8 cellular contexts compared by ENCODE assay signal in genomic region chrX:39854772-39855747, GRCh38.
DNase-seq lines count a peak whose midpoint lies in the region; ATAC-seq and TF ChIP-seq lines count a peak whose summit lies in the region.

No MANE protein-coding gene starts in this region.

- peaks cover 23% of the 10 kb centered on the region for H3K36me3 Mint-ChIP-seq in activated CD8-positive, alpha-beta memory T cell treated with anti-CD3 and anti-CD28 coated beads, Interleukin-2, amount 10 ng/mL, durations not matched to agents 7 days and 5 days

- H3K36me3 ChIP-seq in mucosa of stomach (ENCODE audit: control insufficient read depth, insufficient read depth, low read length), result no peaks in the 10 kb centered on the region

- peak overlapping the region; percentile 98 for H3K27ac Mint-ChIP-seq in activated CD8-positive, alpha-beta memory T cell treated with anti-CD3 and anti-CD28 coated beads, Interleukin-2, amount 10 ng/mL, durations not matched to agents 7 days and 5 days

- H3K9me3 Mint-ChIP-seq in activated CD8-positive, alpha-beta memory T cell treated with anti-CD3 and anti-CD28 coated beads, Interleukin-2, amount 10 ng/mL, durations not matched to agents 7 days and 5 days (ENCODE audit: low read depth), result no peaks in the 10 kb centered on the region

- no peaks in the 10 kb centered on the region for H3K27me3 ChIP-seq in mucosa of stomach (ENCODE audit: control insufficient read depth, insufficient read depth, low read length)
- H3K27me3 ChIP-seq in foreskin keratinocyte, result no peaks in the 10 kb centered on the region

- CTCF ChIA-PET in activated CD8-positive, alpha-beta memory T cell treated with anti-CD3 and anti-CD28 coated beads, Interleukin-2, amount 10 ng/mL, durations not matched to agents 7 days and 5 days (lab: Charles Lee), result interaction anchor here (0.9 to 2.0 kb wide), 9 partner anchors 9 to 613 kb away, joined by 3 to 9 read pairs (median 3); no protein-coding TSS in a partner anchor

- H3K4me3 Mint-ChIP-seq in activated CD8-positive, alpha-beta memory T cell treated with anti-CD3 and anti-CD28 coated beads, Interleukin-2, amount 10 ng/mL, durations not matched to agents 7 days and 5 days, result peak overlapping the region; percentile 91

- peaks cover 72% of the 10 kb centered on the region for H3K4me1 Mint-ChIP-seq in activated CD8-positive, alpha-beta memory T cell treated with anti-CD3 and anti-CD28 coated beads, Interleukin-2, amount 10 ng/mL, durations not matched to agents 7 days and 5 days

- ATAC-seq in GM21529 (IDR thresholded peaks at IDR 0.05; ENCODE audit: unreplicated experiment), result peak; percentile 78
- ATAC-seq in activated CD8-positive, alpha-beta memory T cell treated with anti-CD3 and anti-CD28 coated beads, Interleukin-2, amount 10 ng/mL, durations not matched to agents 7 days and 5 days, result peak; percentile 78
- no peak for ATAC-seq in foreskin keratinocyte

- no peak for TF ChIP-seq CTCF in foreskin keratinocyte (conservative IDR thresholded peaks at IDR 0.05)

- H3K9me3 ChIP-seq in mucosa of stomach (ENCODE audit: control insufficient read depth, low read length), result no peaks in the 10 kb centered on the region

- DNase-seq in GF-D8 (lab: John Stamatoyannopoulos, UW), result peak; percentile 38
- DNase-seq in Kasumi-1 (lab: John Stamatoyannopoulos, UW), result peak; percentile 92 to 94
- DNase-seq in activated CD8-positive, alpha-beta memory T cell treated with anti-CD3 and anti-CD28 coated beads, Interleukin-2, amount 10 ng/mL, durations not matched to agents 7 days and 5 days, result peak; percentile 93
- DNase-seq in EL, result no peak
- no peak for DNase-seq in AG08396 (ENCODE audit: low spot score)
- DNase-seq in foreskin keratinocyte, result no peak

- H3K27me3 Mint-ChIP-seq in activated CD8-positive, alpha-beta memory T cell treated with anti-CD3 and anti-CD28 coated beads, Interleukin-2, amount 10 ng/mL, durations not matched to agents 7 days and 5 days, result no peaks in the 10 kb centered on the region

- H3K27ac ChIP-seq in foreskin keratinocyte, result no peak overlapping the region

- no peak overlapping the region for H3K4me3 ChIP-seq in mucosa of stomach (ENCODE audit: low read length)

- peak overlapping the region; percentile 36 for H3K9ac ChIP-seq in mucosa of stomach (ENCODE audit: low read length)

- peaks cover 23% of the 10 kb centered on the region for H3K4me1 ChIP-seq in mucosa of stomach (ENCODE audit: control insufficient read depth, insufficient read depth, low read length)
- H3K4me1 ChIP-seq in foreskin keratinocyte, result no peaks in the 10 kb centered on the region

Comparison
In these comparisons a context has a peak if more than half of its experiments do, and no peak if none do; other contexts are left out.
1. DNase-seq: peak in GF-D8 (single experiment), Kasumi-1 (2 of 2) and activated CD8-positive, alpha-beta memory T cell treated with anti-CD3 and anti-CD28 coated beads, Interleukin-2, amount 10 ng/mL, durations not matched to agents 7 days and 5 days (single experiment); none in EL (single experiment), AG08396 (single experiment) and foreskin keratinocyte (0 of 2).